30 cellular contexts compared by ENCODE assay signal in genomic region chr10:33187427-33187999, GRCh38.
A peak's percentile ranks its signal among the peaks of the same experiment; 100 is the strongest.
DNase-seq lines count a peak whose midpoint lies in the region; ATAC-seq, FAIRE-seq and TF ChIP-seq lines count a peak whose summit lies in the region.
"Had no signal": no experiment of that assay in that cellular context is flagged by ENCODE, and none has a peak within 500 bp of the region (broad histone marks: within the 10 kb centered on the region; RNA-seq: fewer than 3 reads in every experiment).

No MANE protein-coding gene starts in this region.

- no peak overlapping the region for H2BK12ac ChIP-seq in H9 (ENCODE audit: insufficient read length, low read depth, low read length)

- no peak overlapping the region for H4K8ac ChIP-seq in H9 (replicated peaks; ENCODE audit: insufficient read length, low read depth, low read length)

- no peaks in the 10 kb centered on the region for H3K9me3 Mint-ChIP-seq in H9
- H3K9me3 Mint-ChIP-seq: activated CD4-positive, alpha-beta memory T cell treated with anti-CD3 and anti-CD28 coated beads for 36 hours; activated T-helper 17 cell treated with anti-CD3 and anti-CD28 coated beads, Interleukin-2, amount 50 U/mL, for 72 hours; CD14-positive monocyte; IgD-negative memory B cell; natural killer cell; stimulated activated naive CD8-positive, alpha-beta T cell treated with anti-CD3 and anti-CD28 coated beads, Interleukin-15, Interleukin-2, amounts not matched to agents 100 ng/mL and 50 ng/mL, for 24 hours had no signal

- no peak overlapping the region for H2BK15ac ChIP-seq in H9 (ENCODE audit: low read depth, low read length)

- H3K4me3 ChIP-seq in Panc1 (ENCODE audit: low read depth in 2 of 2, low read length in 2 of 2) (no peak overlapping the region), iPS DF 6.9 (ENCODE audit: low read length) (no peak overlapping the region)
- H3K4me3 ChIP-seq: breast epithelium, left lung, SK-N-MC, vagina had no signal

- H3K14ac ChIP-seq in H9 (ENCODE audit: insufficient read depth, low read length): no peak overlapping the region

- CTCF ChIA-PET in Panc1 (lab: Charles Lee): no interaction called here

- no peak overlapping the region for H2BK120ac ChIP-seq in H9 (ENCODE audit: low read depth, low read length, poor library complexity, severe bottlenecking)

- no peaks in the 10 kb centered on the region for H3K23me2 ChIP-seq in H9 (ENCODE audit: insufficient read length, low read depth, low read length, poor library complexity, severe bottlenecking)

- peaks cover 4% of the 10 kb centered on the region for H3K27me3 Mint-ChIP-seq in H9 (ENCODE audit: low read depth)
- H3K27me3 Mint-ChIP-seq: activated CD4-positive, alpha-beta memory T cell treated with anti-CD3 and anti-CD28 coated beads for 36 hours; stimulated activated naive CD8-positive, alpha-beta T cell treated with anti-CD3 and anti-CD28 coated beads, Interleukin-15, Interleukin-2, amounts not matched to agents 100 ng/mL and 50 ng/mL, for 24 hours had no signal

- no CpG with 5 or more reads among the region's 9 CpGs for WGBS in H9 (ENCODE audit: extremely low coverage, insufficient read length, low lambda C conversion rate)
- no CpG with 5 or more reads among the region's 9 CpGs for WGBS in iPS DF 6.9 (ENCODE audit: insufficient coverage, insufficient read length)

- no peak overlapping the region for H4K5ac ChIP-seq in H9 (ENCODE audit: insufficient read length, low read depth, low read length)

- no peak overlapping the region for H2AFZ ChIP-seq in H9 (ENCODE audit: low read length)

- H2AK5ac ChIP-seq in H9 (ENCODE audit: insufficient read length, low read length): no peak overlapping the region

- H3K79me2 ChIP-seq in H9 (ENCODE audit: insufficient read depth, low read length): no peaks in the 10 kb centered on the region

- no peaks in the 10 kb centered on the region for H3K27me3 ChIP-seq in H9 (ENCODE audit: insufficient read depth, low read length)
- H3K27me3 ChIP-seq in Panc1 (ENCODE audit: control insufficient read depth, insufficient read depth, low read length): no peaks in the 10 kb centered on the region
- H3K27me3 ChIP-seq in iPS DF 6.9 (ENCODE audit: control insufficient read depth, insufficient read depth, low read length): no peaks in the 10 kb centered on the region
- H3K27me3 ChIP-seq: breast epithelium, left lung, vagina had no signal

- no peak overlapping the region for H3T11ph ChIP-seq in H9 (ENCODE audit: low read length)

- no peak for FAIRE-seq in frontal cortex (lab: Jason Lieb, UNC)
- FAIRE-seq: G401.6, islet of Langerhans had no signal

- peaks cover 18 to 19% of the 10 kb centered on the region in 2 experiments for H3K4me1 Mint-ChIP-seq in H9
- H3K4me1 Mint-ChIP-seq: activated T-helper 17 cell treated with anti-CD3 and anti-CD28 coated beads, Interleukin-2, amount 50 U/mL, for 72 hours; CD14-positive monocyte; IgD-negative memory B cell; natural killer cell had no signal

- H3K36me3 Mint-ChIP-seq in H9 (ENCODE audit: insufficient read depth in 1 of 3, low read depth in 3 of 3): no peaks in the 10 kb centered on the region
- H3K36me3 Mint-ChIP-seq: activated CD4-positive, alpha-beta memory T cell treated with anti-CD3 and anti-CD28 coated beads for 36 hours; CD14-positive monocyte; IgD-negative memory B cell; natural killer cell had no signal

- H2BK5ac ChIP-seq in H9 (ENCODE audit: insufficient read length, low read length): no peak overlapping the region

- H3K23ac ChIP-seq in H9 (ENCODE audit: insufficient read length, low read depth, low read length): no peak overlapping the region

- H3K4me1 ChIP-seq in H9 (ENCODE audit: insufficient read depth, low read length) (peaks cover 10% of the 10 kb centered on the region; the same call in 1 of the 2 replicates), Panc1 (ENCODE audit: control insufficient read depth, insufficient read depth, low read length) (peaks cover under 1% of the 10 kb centered on the region; the same call in 1 of the 2 replicates), iPS DF 6.9 (ENCODE audit: control insufficient read depth, insufficient read depth, low read length) (peaks cover 5% of the 10 kb centered on the region; the same call in 1 of the 2 replicates)
- H3K4me1 ChIP-seq: breast epithelium, left lung had no signal

- no peak overlapping the region for H3K18ac ChIP-seq in H9 (ENCODE audit: insufficient read length, low read depth, low read length)

- H3K56ac ChIP-seq in H9 (ENCODE audit: insufficient read length, low read depth, low read length): no peak overlapping the region

- no peak overlapping the region for H3K27ac Mint-ChIP-seq in H9
- H3K27ac Mint-ChIP-seq: activated CD4-positive, alpha-beta memory T cell treated with anti-CD3 and anti-CD28 coated beads for 36 hours; activated T-helper 17 cell treated with anti-CD3 and anti-CD28 coated beads, Interleukin-2, amount 50 U/mL, for 72 hours; CD14-positive monocyte; IgD-negative memory B cell; natural killer cell; stimulated activated naive CD8-positive, alpha-beta T cell treated with anti-CD3 and anti-CD28 coated beads, Interleukin-15, Interleukin-2, amounts not matched to agents 100 ng/mL and 50 ng/mL, for 24 hours had no signal

- no peak overlapping the region for H3K4me2 ChIP-seq in H9 (ENCODE audit: insufficient read depth, insufficient read length, low read length)

- in situ Hi-C loops in Panc1 (cut with HindIII; ENCODE audit: low pct_unique_long_range_greater_than_20kb, low sequenced_read_pairs): no loop called here

- intact Hi-C loops in Panc1 (cut with micrococcal nuclease; ENCODE audit: unreplicated experiment): no loop called here

- POLR2A ChIA-PET in Panc1 (lab: Charles Lee): no interaction called here

- no peak overlapping the region for H3K27ac ChIP-seq in H9 (ENCODE audit: insufficient read length, low read depth, low read length)
- peak overlapping the region; percentile 44; the same call in 1 of the 2 replicates for H3K27ac ChIP-seq in Panc1 (ENCODE audit: low read length)
- no peak overlapping the region for H3K27ac ChIP-seq in iPS DF 6.9 (ENCODE audit: low read length)
- H3K27ac ChIP-seq: breast epithelium, left lung, SK-N-MC, vagina had no signal

- peak; percentile 5 for DNase-seq in COR-L47 (lab: John Stamatoyannopoulos, UW)
- peak; percentile 41 for DNase-seq in H9
- no peak for DNase-seq in Panc1 (ENCODE audit: low read depth, low spot score)
- DNase-seq in iPS DF 6.9 (ENCODE audit: low read depth, low spot score): peak; percentile 37
- DNase-seq in NK-92 treated with Interleukin-12 subunit alpha and Interleukin-12 subunit beta, amount 100 ng/mL, for 24 hours (lab: John Stamatoyannopoulos, UW): no peak
- DNase-seq in stimulated activated CD4-positive, alpha-beta T cell treated with anti-CD3 and anti-CD28 coated beads, Interleukin-4, amount 100 ng/mL, for 1 hour: no peak
- DNase-seq in stimulated activated naive CD4-positive, alpha-beta T cell treated with Interleukin-2 at 50 U/mL for 16 hours (lab: John Stamatoyannopoulos, UW): no peak
- DNase-seq in frontal cortex (ENCODE audit: low spot score in 2 of 2): no peak
- DNase-seq: activated CD4-positive, alpha-beta memory T cell treated with anti-CD3 and anti-CD28 coated beads for 36 hours; activated CD8-positive, alpha-beta memory T cell treated with anti-CD3 and anti-CD28 coated beads, Interleukin-2, amount 50 U/mL, for 48 hours; activated naive CD4-positive, alpha-beta T cell treated with anti-CD3 and anti-CD28 coated beads, Interleukin-2, amount 50 U/mL, for 16 hours; amygdala; effector CD8-positive, alpha-beta T cell; foreskin fibroblast; H7; left lung; natural killer cell; NCI-H1105 treated with DMSO at 0.1 percent for 48 hours; NCI-H524 treated with DMSO at 0.1 percent for 48 hours had no signal

- TF ChIP-seq CTCF in H9 (conservative IDR thresholded peaks at IDR 0.05) (no peak), Panc1 (IDR thresholded peaks at IDR 0.05) (no peak)

- H3K9ac ChIP-seq in H9 (ENCODE audit: extremely low read depth, insufficient read length, low read length): no peak overlapping the region

- no peak overlapping the region for H2BK20ac ChIP-seq in H9 (ENCODE audit: low read depth, low read length, poor library complexity, severe bottlenecking)

- no peak overlapping the region for H3K4me3 Mint-ChIP-seq in H9
- H3K4me3 Mint-ChIP-seq: activated CD4-positive, alpha-beta memory T cell treated with anti-CD3 and anti-CD28 coated beads for 36 hours; activated T-helper 17 cell treated with anti-CD3 and anti-CD28 coated beads, Interleukin-2, amount 50 U/mL, for 72 hours; CD14-positive monocyte; IgD-negative memory B cell; natural killer cell; stimulated activated naive CD8-positive, alpha-beta T cell treated with anti-CD3 and anti-CD28 coated beads, Interleukin-15, Interleukin-2, amounts not matched to agents 100 ng/mL and 50 ng/mL, for 24 hours had no signal

- no peak overlapping the region for H3K4ac ChIP-seq in H9 (ENCODE audit: low read depth, low read length)

- H3K79me1 ChIP-seq in H9 (ENCODE audit: insufficient read depth, low read depth, low read length, poor library complexity, severe bottlenecking): no peaks in the 10 kb centered on the region

- ATAC-seq in Panc1: no peak
- ATAC-seq: activated CD4-positive, CD25-positive, alpha-beta regulatory T cell treated with anti-CD3 and anti-CD28 coated beads, Interleukin-2, amount 50 U/mL, for 24 hours; activated T-helper 17 cell treated with anti-CD3 and anti-CD28 coated beads, Interleukin-2, amount 50 U/mL, for 72 hours; esophagus mucosa; left lung; natural killer cell had no signal

- no peaks in the 10 kb centered on the region for H4K20me1 ChIP-seq in H9 (ENCODE audit: control insufficient read depth, insufficient read depth, insufficient read length)

- H3K9me3 ChIP-seq in H9 (ENCODE audit: control insufficient read depth, low read depth, low read length) (no peaks in the 10 kb centered on the region), Panc1 (ENCODE audit: control insufficient read depth, insufficient read depth, low read depth, low read length) (no peaks in the 10 kb centered on the region), iPS DF 6.9 (ENCODE audit: control insufficient read depth, insufficient read depth, low read length) (no peaks in the 10 kb centered on the region)
- H3K9me3 ChIP-seq: breast epithelium, left lung, vagina had no signal

- H4K91ac ChIP-seq in H9 (ENCODE audit: insufficient read length, low read depth, low read length): no peak overlapping the region

- H3K36me3 ChIP-seq in Panc1 (ENCODE audit: control insufficient read depth, insufficient read depth, low read length): no peaks in the 10 kb centered on the region; the same call in 1 of the 2 replicates
- H3K36me3 ChIP-seq in iPS DF 6.9 (ENCODE audit: control insufficient read depth, insufficient read depth, low read length): no peaks in the 10 kb centered on the region
- H3K36me3 ChIP-seq: breast epithelium, vagina had no signal

- BruUV-seq in Panc1 (replicated peaks; lab: Mats Ljungman, UMichigan): no TSS peak

Comparison
In these comparisons a context has a peak if more than half of its experiments do, and no peak if none do; other contexts are left out.
1. DNase-seq: peak in COR-L47 (single experiment), H9 (single experiment) and iPS DF 6.9 (single experiment); none in Panc1 (single experiment), NK-92 treated with Interleukin-12 subunit alpha and Interleukin-12 subunit beta, amount 100 ng/mL, for 24 hours (single experiment), stimulated activated CD4-positive, alpha-beta T cell treated with anti-CD3 and anti-CD28 coated beads, Interleukin-4, amount 100 ng/mL, for 1 hour (single experiment), stimulated activated naive CD4-positive, alpha-beta T cell treated with Interleukin-2 at 50 U/mL for 16 hours (single experiment) and frontal cortex (0 of 2).